8 cellular contexts compared by ENCODE assay signal in genomic region chr9:104747565-104748358, GRCh38. TPM values are rescaled to one million over a fixed set of nuclear protein-coding genes. Genes with fewer than 3 reads are reported as not detected.
DNase-seq lines count a peak whose midpoint lies in the region; FAIRE-seq and TF ChIP-seq lines count a peak whose summit lies in the region.

NIPSNAP3A (plus strand) TSS chr9:104747683; CDS start chr9:104747793, 110 bp downstream.

- H3K27me3 ChIP-seq in HAP-1 (ENCODE audit: low read depth) (no peaks in the 10 kb centered on the region), neutrophil (no peaks in the 10 kb centered on the region)

- H3K9me3 ChIP-seq in HAP-1 (no peaks in the 10 kb centered on the region), neutrophil (no peaks in the 10 kb centered on the region)

- in situ Hi-C loops in HAP-1 (cut with MboI; ENCODE audit: low sequenced_read_pairs) = no loop called here
- in situ Hi-C loops in SK-MEL-5 (cut with HindIII; ENCODE audit: low pct_unique_long_range_greater_than_20kb, low sequenced_read_pairs) = no loop called here

- peaks cover 22% of the 10 kb centered on the region for H3K4me1 ChIP-seq in HAP-1
- H3K4me1 ChIP-seq in neutrophil (ENCODE audit: control insufficient read depth in 1 of 2, insufficient read depth in 1 of 2, low read depth in 1 of 2, low read length in 1 of 2) = peaks cover 18% of the 10 kb centered on the region in 2 experiments

- peak; percentile 8 for TF ChIP-seq CTCF in neutrophil (IDR thresholded peaks at IDR 0.05)
- no peak for TF ChIP-seq CTCF in subcutaneous adipose tissue (IDR thresholded peaks at IDR 0.05; ENCODE audit: low read depth)

- H3K4me3 ChIP-seq in HAP-1 = peak within 1 kb of the TSS; percentile 84
- peak within 1 kb of the TSS; percentile 91 to 94 for H3K4me3 ChIP-seq in neutrophil (ENCODE audit: low read depth in 1 of 2, low read length in 1 of 2)

- peak within 1 kb of the TSS; percentile 90 for H3K27ac ChIP-seq in neutrophil

- DNase-seq in GF-D8 (lab: John Stamatoyannopoulos, UW) (peak; percentile 84), HAP-1 (ENCODE audit: low spot score in 2 of 2) (peak; percentile 74 to 90), M059J (ENCODE audit: low read depth) (peak; percentile 82), SK-MEL-5 (ENCODE audit: low read depth, low spot score) (peak; percentile 81), frontal cortex (ENCODE audit: low spot score in 2 of 2) (peak; percentile 64 to 66)
- peak; percentile 87 for DNase-seq in activated naive CD4-positive, alpha-beta T cell treated with Interleukin-2 at 50 U/mL for 16 hours

- no peaks in the 10 kb centered on the region for H3K36me3 ChIP-seq in HAP-1 (replicated peaks)
- H3K36me3 ChIP-seq in neutrophil = peaks cover 17% of the 10 kb centered on the region

- no peak for FAIRE-seq in frontal cortex (lab: Jason Lieb, UNC)

RNA-seq across cellular contexts. Expression of gene NIPSNAP3A, which starts in this region (rescaled TPM):
- total RNA-seq in M059J (2014; rRNA removed; shearing (Covaris generic)) = 62.1 and 85.4 TPM in 2 replicates
- total RNA-seq in SK-MEL-5 (2014; rRNA removed; shearing (Covaris generic)) = 16.0 and 17.9 TPM in 2 replicates
- 7.8 and 10.7 TPM in 2 replicates for polyA plus RNA-seq in SK-MEL-5 (2015; cell fraction: cytosol; rRNA removed)
- polyA plus RNA-seq in SK-MEL-5 (2015; cell fraction: nucleus; rRNA removed) = 38.8 and 44.2 TPM in 2 replicates
- 107 TPM for total RNA-seq in frontal cortex
- 10 to 100 TPM; 39.8 to 51.0 (median 42.5) TPM for total RNA-seq in subcutaneous adipose tissue

Comparison
In these comparisons a context has a peak if more than half of its experiments do, and no peak if none do; other contexts are left out.
1. Peak in every context shown above with its lines: DNase-seq, H3K4me3 ChIP-seq and H3K27ac ChIP-seq.